1 cellular context compared by ENCODE assay signal in the genomic region with DNA sequence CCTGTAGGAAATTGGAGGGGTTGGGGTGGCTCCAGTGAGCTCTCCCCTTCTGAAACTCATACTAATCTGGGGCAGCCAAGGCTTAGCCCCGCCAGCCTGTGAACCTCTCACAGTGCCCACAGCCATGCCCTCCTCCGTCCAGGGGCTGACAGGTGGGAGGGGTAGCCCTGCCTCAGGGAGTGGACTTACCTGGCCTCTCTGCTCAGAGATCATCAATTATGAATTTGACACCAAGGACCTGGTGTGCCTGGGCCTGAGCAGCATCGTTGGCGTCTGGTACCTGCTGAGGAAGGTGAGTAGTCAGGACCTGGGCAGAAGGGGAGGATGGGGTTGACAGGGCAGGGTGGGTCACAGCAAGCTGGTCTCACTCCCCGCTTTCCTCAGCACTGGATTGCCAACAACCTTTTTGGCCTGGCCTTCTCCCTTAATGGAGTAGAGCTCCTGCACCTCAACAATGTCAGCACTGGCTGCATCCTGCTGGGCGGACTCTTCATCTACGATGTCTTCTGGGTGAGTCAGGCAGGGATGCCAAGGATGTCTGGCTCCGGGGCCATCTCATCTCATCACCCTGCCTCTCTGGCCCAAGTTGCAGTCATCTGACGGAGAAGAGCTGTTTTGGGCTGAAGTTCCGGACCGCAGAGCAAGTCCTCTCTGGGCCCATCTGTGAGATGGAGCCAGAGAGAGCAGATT.
TF ChIP-seq lines count a peak whose summit lies in the region.

No MANE protein-coding gene starts in this region.

TF ChIP-seq in GM23338, 12 proteins besides CTCF, POLR2A, EP300 and RAD21 (continued from another document):
- no peak for TF ChIP-seq POLR2AphosphoS5 (IDR thresholded peaks at IDR 0.05; ENCODE audit: low read depth)
- TF ChIP-seq CREB1 (CRISPR knock-in tag; IDR thresholded peaks at IDR 0.05; ENCODE audit: low read depth): no peak
- no peak for TF ChIP-seq ETS1 (IDR thresholded peaks at IDR 0.05)
- no peak for TF ChIP-seq ZNF114 (CRISPR knock-in tag; IDR thresholded peaks at IDR 0.05)
- no peak for TF ChIP-seq JUNB (IDR thresholded peaks at IDR 0.05; ENCODE audit: unreplicated experiment)
- TF ChIP-seq ZNF331 (CRISPR knock-in tag; IDR thresholded peaks at IDR 0.05; ENCODE audit: low read depth): no peak
- TF ChIP-seq ZNF462 (CRISPR knock-in tag; IDR thresholded peaks at IDR 0.05): no peak
- TF ChIP-seq, protein P1, sequence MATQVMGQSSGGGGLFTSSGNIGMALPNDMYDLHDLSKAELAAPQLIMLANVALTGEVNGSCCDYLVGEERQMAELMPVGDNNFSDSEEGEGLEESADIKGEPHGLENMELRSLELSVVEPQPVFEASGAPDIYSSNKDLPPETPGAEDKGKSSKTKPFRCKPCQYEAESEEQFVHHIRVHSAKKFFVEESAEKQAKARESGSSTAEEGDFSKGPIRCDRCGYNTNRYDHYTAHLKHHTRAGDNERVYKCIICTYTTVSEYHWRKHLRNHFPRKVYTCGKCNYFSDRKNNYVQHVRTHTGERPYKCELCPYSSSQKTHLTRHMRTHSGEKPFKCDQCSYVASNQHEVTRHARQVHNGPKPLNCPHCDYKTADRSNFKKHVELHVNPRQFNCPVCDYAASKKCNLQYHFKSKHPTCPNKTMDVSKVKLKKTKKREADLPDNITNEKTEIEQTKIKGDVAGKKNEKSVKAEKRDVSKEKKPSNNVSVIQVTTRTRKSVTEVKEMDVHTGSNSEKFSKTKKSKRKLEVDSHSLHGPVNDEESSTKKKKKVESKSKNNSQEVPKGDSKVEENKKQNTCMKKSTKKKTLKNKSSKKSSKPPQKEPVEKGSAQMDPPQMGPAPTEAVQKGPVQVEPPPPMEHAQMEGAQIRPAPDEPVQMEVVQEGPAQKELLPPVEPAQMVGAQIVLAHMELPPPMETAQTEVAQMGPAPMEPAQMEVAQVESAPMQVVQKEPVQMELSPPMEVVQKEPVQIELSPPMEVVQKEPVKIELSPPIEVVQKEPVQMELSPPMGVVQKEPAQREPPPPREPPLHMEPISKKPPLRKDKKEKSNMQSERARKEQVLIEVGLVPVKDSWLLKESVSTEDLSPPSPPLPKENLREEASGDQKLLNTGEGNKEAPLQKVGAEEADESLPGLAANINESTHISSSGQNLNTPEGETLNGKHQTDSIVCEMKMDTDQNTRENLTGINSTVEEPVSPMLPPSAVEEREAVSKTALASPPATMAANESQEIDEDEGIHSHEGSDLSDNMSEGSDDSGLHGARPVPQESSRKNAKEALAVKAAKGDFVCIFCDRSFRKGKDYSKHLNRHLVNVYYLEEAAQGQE (IDR thresholded peaks at IDR 0.05; ENCODE audit: unreplicated experiment): no peak
- TF ChIP-seq NANOG (IDR thresholded peaks at IDR 0.05; ENCODE audit: borderline replicate concordance): no peak
TF ChIP-seq in GM23338: peak in this region for 0.
